Comparison of ENCODE assay signal across 26 cellular contexts in the genomic region with DNA sequence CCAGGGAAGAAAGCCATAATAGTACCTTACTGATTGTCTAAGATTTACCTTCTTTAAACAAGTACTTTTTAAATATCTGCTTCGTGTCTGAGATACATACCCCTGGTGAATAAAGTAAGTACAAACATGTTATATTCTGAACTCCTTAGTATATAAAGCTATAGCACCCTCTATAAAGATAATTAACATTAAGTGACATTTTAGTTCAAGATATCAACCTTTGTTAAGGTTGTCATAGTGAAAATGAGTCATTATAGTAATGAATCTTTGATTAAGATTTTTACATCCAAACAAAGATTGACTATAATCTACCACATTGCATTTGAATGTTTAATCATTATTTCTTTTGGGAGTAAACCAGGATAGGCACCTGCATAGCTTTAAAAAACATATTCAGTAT. TPM values are rescaled to one million over a fixed set of nuclear protein-coding genes. Genes with fewer than 3 reads are reported as not detected.
DNase-seq lines count a peak whose midpoint lies in the region; ATAC-seq, FAIRE-seq and TF ChIP-seq lines count a peak whose summit lies in the region.
"Had no signal": no experiment of that assay in that cellular context is flagged by ENCODE, and none has a peak within 500 bp of the region (broad histone marks: within the 10 kb centered on the region; RNA-seq: fewer than 3 reads in every experiment).

No MANE protein-coding gene starts in this region.

- DNase-seq in activated CD4-positive, CD25-positive, alpha-beta regulatory T cell (lab: John Stamatoyannopoulos, UW): no peak
- DNase-seq in GM19239 (ENCODE audit: insufficient read length, low spot score): no peak
- no peak for DNase-seq in pancreas
- DNase-seq in NCI-H526 (lab: John Stamatoyannopoulos, UW): no peak
- no peak for DNase-seq in COLO829 (ENCODE audit: low spot score)
- DNase-seq: ACHN; Calu3; CD8-positive, alpha-beta T cell; DMS153; Karpas-422; MV-4-11; NCI-H1105 treated with DMSO at 0.1 percent for 48 hours; NCI-H2029 treated with DMSO at 0.1 percent for 48 hours; NCI-H524 treated with DMSO at 0.1 percent for 48 hours; RPMI8226; SHP77 had no signal

- H3K27me3 Mint-ChIP-seq in activated T-helper 17 cell treated with anti-CD3 and anti-CD28 coated beads, Interleukin-2, amount 50 U/mL, for 72 hours: no peaks in the 10 kb centered on the region
- H3K27me3 Mint-ChIP-seq: IgD-negative memory B cell had no signal

- H3K27ac ChIP-seq in pancreas: no peak overlapping the region
- H3K27ac ChIP-seq: 22Rv1, BLaER1 had no signal

- 85 to 86% methylated on average over 1 of the region's 1 CpG for WGBS in pancreas, 2 donors

- H3K9me3 Mint-ChIP-seq in activated T-helper 17 cell treated with anti-CD3 and anti-CD28 coated beads, Interleukin-2, amount 50 U/mL, for 72 hours: no peaks in the 10 kb centered on the region
- H3K9me3 Mint-ChIP-seq: CD8-positive, alpha-beta T cell; IgD-negative memory B cell had no signal

- H3K36me3 Mint-ChIP-seq in activated T-helper 17 cell treated with anti-CD3 and anti-CD28 coated beads, Interleukin-2, amount 50 U/mL, for 72 hours (ENCODE audit: low read depth): peaks cover 26% of the 10 kb centered on the region

- H3K4me3 Mint-ChIP-seq in activated T-helper 17 cell treated with anti-CD3 and anti-CD28 coated beads, Interleukin-2, amount 50 U/mL, for 72 hours: no peak overlapping the region
- H3K4me3 Mint-ChIP-seq: CD8-positive, alpha-beta T cell; IgD-negative memory B cell had no signal

- intact Hi-C loops in pancreas (cut with DNase I): no loop called here

- H3K36me3 ChIP-seq in pancreas: no peaks in the 10 kb centered on the region

- H3K27ac Mint-ChIP-seq in activated T-helper 17 cell treated with anti-CD3 and anti-CD28 coated beads, Interleukin-2, amount 50 U/mL, for 72 hours: no peak overlapping the region

- FAIRE-seq in GM19239 (lab: Jason Lieb, UNC) (peak; percentile 4), pancreas (lab: Jason Lieb, UNC) (peak; percentile 59)
- FAIRE-seq: GM12892, H1 had no signal

- H3K4me1 ChIP-seq in pancreas: no peaks in the 10 kb centered on the region

- peak; percentile 55 to 62 for ATAC-seq in activated CD4-positive, CD25-positive, alpha-beta regulatory T cell treated with anti-CD3 and anti-CD28 coated beads, Interleukin-2, amount 50 U/mL, for 24 hours
- ATAC-seq in activated T-helper 17 cell treated with anti-CD3 and anti-CD28 coated beads, Interleukin-2, amount 50 U/mL, for 72 hours (replicated peaks): peak; percentile 24
- ATAC-seq in pancreas: no peak
- ATAC-seq in HG03095 (IDR thresholded peaks at IDR 0.05; ENCODE audit: unreplicated experiment): no peak
- ATAC-seq: CD8-positive, alpha-beta T cell; HCT116 had no signal

- no peak for TF ChIP-seq CTCF in pancreas (IDR thresholded peaks at IDR 0.05)

- peaks cover 6% of the 10 kb centered on the region for H3K4me1 Mint-ChIP-seq in activated T-helper 17 cell treated with anti-CD3 and anti-CD28 coated beads, Interleukin-2, amount 50 U/mL, for 72 hours

- H3K27me3 ChIP-seq in pancreas: no peaks in the 10 kb centered on the region
- H3K27me3 ChIP-seq: BLaER1 had no signal

- H3K4me3 ChIP-seq in pancreas: no peak overlapping the region
- H3K4me3 ChIP-seq: BLaER1 had no signal

- H3K9me3 ChIP-seq in pancreas: no peaks in the 10 kb centered on the region
- H3K9me3 ChIP-seq: BLaER1 had no signal

RNA-seq across cellular contexts. Expression of a gene that starts 55.4 kb away (rescaled TPM):
- not detected for total RNA-seq in activated T-helper 17 cell treated with anti-CD3 and anti-CD28 coated beads, Interleukin-2, amount 50 U/mL, for 72 hours
- total RNA-seq in pancreas: under 1 TPM in 4 of 6 donors, not detected in 2; 0.09 to 0.21 (median 0.15) TPM
- under 1 TPM; 0.11 to 0.28 TPM for polyA plus RNA-seq in pancreas
- total RNA-seq: Calu3; CD8-positive, alpha-beta T cell; G401; H1 had no signal
- polyA plus RNA-seq: H1, IgD-negative memory B cell had no signal

Comparison
In these comparisons a context has a peak if more than half of its experiments do, and no peak if none do; other contexts are left out.
1. ATAC-seq: peak in activated CD4-positive, CD25-positive, alpha-beta regulatory T cell treated with anti-CD3 and anti-CD28 coated beads, Interleukin-2, amount 50 U/mL, for 24 hours (2 of 2) and activated T-helper 17 cell treated with anti-CD3 and anti-CD28 coated beads, Interleukin-2, amount 50 U/mL, for 72 hours (single experiment); none in pancreas (0 of 4) and HG03095 (single experiment).